17 cellular contexts compared by ENCODE assay signal in genomic region chr1:92843429-92844352, GRCh38. TPM values are rescaled to one million over a fixed set of nuclear protein-coding genes. Genes with fewer than 3 reads are reported as not detected.
DNase-seq lines count a peak whose midpoint lies in the region; ATAC-seq and TF ChIP-seq lines count a peak whose summit lies in the region.
"Had no signal": no experiment of that assay in that cellular context is flagged by ENCODE, and none has a peak within 500 bp of the region (broad histone marks: within the 10 kb centered on the region; RNA-seq: fewer than 3 reads in every experiment).

No MANE protein-coding gene starts in this region.

- H3K27me3 ChIP-seq in CD8-positive, alpha-beta memory T cell (ENCODE audit: insufficient read depth, low read length, poor library complexity, severe bottlenecking) = no peaks in the 10 kb centered on the region
- H3K27me3 ChIP-seq in RWPE2 (ENCODE audit: insufficient read depth, poor library complexity, severe bottlenecking) = no peaks in the 10 kb centered on the region
- no peaks in the 10 kb centered on the region for H3K27me3 ChIP-seq in trophoblast cell (ENCODE audit: insufficient read depth, low read length)
- H3K27me3 ChIP-seq: stomach, uterus had no signal

- POLR2A ChIA-PET in activated CD4-positive, alpha-beta T cell treated with anti-CD3 and anti-CD28 coated beads for 36 hours (lab: Charles Lee) = interaction anchor here (0.9 kb wide), 1 partner anchor 12 kb away, joined by 3 read pairs; the partner anchor contains the start of gene RPL5
- POLR2A ChIA-PET in activated CD4-positive, alpha-beta T cell treated with anti-CD3 and anti-CD28 coated beads, Interleukin-2, amount 10 ng/mL, durations not matched to agents 7 days and 5 days (lab: Charles Lee) = no interaction called here
- POLR2A ChIA-PET in CD8-positive, alpha-beta memory T cell (lab: Charles Lee) = no interaction called here

- H3K4ac ChIP-seq in trophoblast cell (ENCODE audit: low read depth, low read length) = no peak overlapping the region

- no peak overlapping the region for H4K12ac ChIP-seq in trophoblast cell (ENCODE audit: low read depth, low read length)

- H3K14ac ChIP-seq in trophoblast cell (ENCODE audit: low read length) = no peak overlapping the region

- no peak overlapping the region for H3K4me3 Mint-ChIP-seq in activated CD4-positive, alpha-beta T cell treated with anti-CD3 and anti-CD28 coated beads for 36 hours
- no peak overlapping the region for H3K4me3 Mint-ChIP-seq in activated CD4-positive, alpha-beta T cell treated with anti-CD3 and anti-CD28 coated beads, Interleukin-2, amount 10 ng/mL, durations not matched to agents 7 days and 5 days
- H3K4me3 Mint-ChIP-seq in CD8-positive, alpha-beta memory T cell = no peak overlapping the region
- H3K4me3 Mint-ChIP-seq: activated CD8-positive, alpha-beta T cell treated with anti-CD3 and anti-CD28 coated beads for 36 hours; dendritic cell treated with granulocyte-macrophage colony-stimulating factor and Interleukin-4, amounts not matched to agents 40 ng/mL and 50 ng/mL, for 4 days; neural crest cell had no signal

- no peaks in the 10 kb centered on the region for H3K9me3 ChIP-seq in CD8-positive, alpha-beta memory T cell (ENCODE audit: low read length)
- H3K9me3 ChIP-seq in RWPE2 (ENCODE audit: severe bottlenecking) (no peaks in the 10 kb centered on the region), trophoblast cell (ENCODE audit: insufficient read depth, low read depth, low read length) (no peaks in the 10 kb centered on the region)
- H3K9me3 ChIP-seq: stomach, uterus had no signal

- H3K36me3 ChIP-seq in CD8-positive, alpha-beta memory T cell (ENCODE audit: insufficient read depth, low read length) = peaks cover 47% of the 10 kb centered on the region
- peaks cover 59% of the 10 kb centered on the region for H3K36me3 ChIP-seq in RWPE2 (ENCODE audit: low read depth)
- peaks cover 12 to 20% of the 10 kb centered on the region in 2 experiments for H3K36me3 ChIP-seq in trophoblast cell (ENCODE audit: control insufficient read depth in 1 of 2, insufficient read depth in 2 of 2, low read length in 2 of 2)
- H3K36me3 ChIP-seq: uterus had no signal

- no peak overlapping the region for H2BK5ac ChIP-seq in trophoblast cell (ENCODE audit: low read depth, low read length, poor library complexity)

- CTCF ChIA-PET in activated CD4-positive, alpha-beta T cell treated with anti-CD3 and anti-CD28 coated beads for 36 hours (lab: Charles Lee) = interaction anchor here (0.7 to 3.2 kb wide), 4 partner anchors 12 to 150 kb away, joined by 3 to 22 read pairs (median 8); partner anchors contain the start of gene RPL5
- CTCF ChIA-PET in activated CD4-positive, alpha-beta T cell treated with anti-CD3 and anti-CD28 coated beads, Interleukin-2, amount 10 ng/mL, durations not matched to agents 7 days and 5 days (lab: Charles Lee) = interaction anchor here (1.3 kb wide), 1 partner anchor 11 kb away, joined by 3 read pairs; no protein-coding TSS in a partner anchor
- CTCF ChIA-PET in CD8-positive, alpha-beta memory T cell (lab: Charles Lee) = interaction anchor here (1.3 kb wide), 1 partner anchor 12 kb away, joined by 4 read pairs; the partner anchor contains the start of gene RPL5

- H3K18ac ChIP-seq in trophoblast cell (ENCODE audit: low read length) = no peak overlapping the region

- peaks cover 52% of the 10 kb centered on the region for H3K36me3 Mint-ChIP-seq in activated CD4-positive, alpha-beta T cell treated with anti-CD3 and anti-CD28 coated beads for 36 hours (ENCODE audit: low read depth)
- peaks cover 47% of the 10 kb centered on the region for H3K36me3 Mint-ChIP-seq in activated CD4-positive, alpha-beta T cell treated with anti-CD3 and anti-CD28 coated beads, Interleukin-2, amount 10 ng/mL, durations not matched to agents 7 days and 5 days (ENCODE audit: low read depth)
- H3K36me3 Mint-ChIP-seq in CD8-positive, alpha-beta memory T cell = peaks cover 5 to 65% (median 24%) of the 10 kb centered on the region in 3 donors

- ATAC-seq in activated CD4-positive, alpha-beta T cell treated with anti-CD3 and anti-CD28 coated beads for 36 hours = no peak
- ATAC-seq in RWPE2 (ENCODE audit: low read depth) = peak; percentile 13; the same call in 1 of the 3 replicates
- ATAC-seq in HG03442 (IDR thresholded peaks at IDR 0.05; ENCODE audit: unreplicated experiment) = no peak
- ATAC-seq in HG03139 (IDR thresholded peaks at IDR 0.05; ENCODE audit: unreplicated experiment) = no peak
- ATAC-seq: activated CD8-positive, alpha-beta T cell treated with anti-CD3 and anti-CD28 coated beads for 36 hours had no signal

- H3K27ac ChIP-seq in CD8-positive, alpha-beta memory T cell (ENCODE audit: low read depth, low read length) = no peak overlapping the region
- H3K27ac ChIP-seq in RWPE2 (ENCODE audit: poor library complexity, severe bottlenecking) (no peak overlapping the region), trophoblast cell (ENCODE audit: low read depth, low read length) (no peak overlapping the region)
- H3K27ac ChIP-seq: stomach, uterus had no signal

- H2BK120ac ChIP-seq in trophoblast cell (ENCODE audit: insufficient read depth, low read length, poor library complexity) = no peak overlapping the region

- H3K27me3 Mint-ChIP-seq in activated CD4-positive, alpha-beta T cell treated with anti-CD3 and anti-CD28 coated beads for 36 hours = no peaks in the 10 kb centered on the region
- H3K27me3 Mint-ChIP-seq in activated CD4-positive, alpha-beta T cell treated with anti-CD3 and anti-CD28 coated beads, Interleukin-2, amount 10 ng/mL, durations not matched to agents 7 days and 5 days = no peaks in the 10 kb centered on the region
- no peaks in the 10 kb centered on the region for H3K27me3 Mint-ChIP-seq in CD8-positive, alpha-beta memory T cell
- H3K27me3 Mint-ChIP-seq: activated CD8-positive, alpha-beta T cell treated with anti-CD3 and anti-CD28 coated beads for 36 hours; dendritic cell treated with granulocyte-macrophage colony-stimulating factor and Interleukin-4, amounts not matched to agents 40 ng/mL and 50 ng/mL, for 4 days had no signal

- H3K79me1 ChIP-seq in trophoblast cell (ENCODE audit: low read length) = no peaks in the 10 kb centered on the region

- no CpG with 5 or more reads among the region's 8 CpGs for WGBS in trophoblast cell (ENCODE audit: extremely low coverage, insufficient coverage, insufficient read length)

- no peak overlapping the region for H3K23ac ChIP-seq in trophoblast cell (ENCODE audit: low read length)

- H3K9ac ChIP-seq in trophoblast cell (ENCODE audit: low read length) = no peak overlapping the region

- no peak overlapping the region for H2BK12ac ChIP-seq in trophoblast cell (ENCODE audit: low read length)

- H2AFZ ChIP-seq in trophoblast cell (ENCODE audit: insufficient read depth, low read length, poor library complexity) = no peak overlapping the region

- no peak overlapping the region for H4K8ac ChIP-seq in trophoblast cell (ENCODE audit: low read depth, low read length)

- H4K91ac ChIP-seq in trophoblast cell (ENCODE audit: low read depth, low read length) = no peak overlapping the region

- peaks cover 16% of the 10 kb centered on the region for H3K4me1 Mint-ChIP-seq in activated CD4-positive, alpha-beta T cell treated with anti-CD3 and anti-CD28 coated beads for 36 hours
- H3K4me1 Mint-ChIP-seq in activated CD4-positive, alpha-beta T cell treated with anti-CD3 and anti-CD28 coated beads, Interleukin-2, amount 10 ng/mL, durations not matched to agents 7 days and 5 days = peaks cover 19% of the 10 kb centered on the region
- peaks cover 20 to 35% (median 27%) of the 10 kb centered on the region in 3 donors for H3K4me1 Mint-ChIP-seq in CD8-positive, alpha-beta memory T cell

- no peaks in the 10 kb centered on the region for H3K9me3 Mint-ChIP-seq in activated CD4-positive, alpha-beta T cell treated with anti-CD3 and anti-CD28 coated beads for 36 hours (ENCODE audit: low read depth)
- no peaks in the 10 kb centered on the region for H3K9me3 Mint-ChIP-seq in activated CD4-positive, alpha-beta T cell treated with anti-CD3 and anti-CD28 coated beads, Interleukin-2, amount 10 ng/mL, durations not matched to agents 7 days and 5 days
- H3K9me3 Mint-ChIP-seq in CD8-positive, alpha-beta memory T cell = no peaks in the 10 kb centered on the region
- H3K9me3 Mint-ChIP-seq: activated CD8-positive, alpha-beta T cell treated with anti-CD3 and anti-CD28 coated beads for 36 hours; dendritic cell treated with granulocyte-macrophage colony-stimulating factor and Interleukin-4, amounts not matched to agents 40 ng/mL and 50 ng/mL, for 4 days had no signal

- H3K4me1 ChIP-seq in CD8-positive, alpha-beta memory T cell (ENCODE audit: insufficient read depth, low read length) = peaks cover 19% of the 10 kb centered on the region
- H3K4me1 ChIP-seq in RWPE2 (ENCODE audit: insufficient read depth, poor library complexity, severe bottlenecking) (peaks cover 11% of the 10 kb centered on the region), trophoblast cell (ENCODE audit: control insufficient read depth in 1 of 2, insufficient read depth in 2 of 2, low read length in 2 of 2) (no peaks in the 10 kb centered on the region)

- H3K4me3 ChIP-seq in CD8-positive, alpha-beta memory T cell (ENCODE audit: low read length) = no peak overlapping the region
- H3K4me3 ChIP-seq in RWPE2 (ENCODE audit: severe bottlenecking) (no peak overlapping the region), trophoblast cell (ENCODE audit: low read depth, low read length) (no peak overlapping the region)
- H3K4me3 ChIP-seq: stomach, uterus had no signal

- TF ChIP-seq CTCF in RWPE2 (IDR thresholded peaks at IDR 0.05; ENCODE audit: poor library complexity, severe bottlenecking) = no peak

- H3K27ac Mint-ChIP-seq in activated CD4-positive, alpha-beta T cell treated with anti-CD3 and anti-CD28 coated beads for 36 hours = peak overlapping the region; percentile 37
- H3K27ac Mint-ChIP-seq in activated CD4-positive, alpha-beta T cell treated with anti-CD3 and anti-CD28 coated beads, Interleukin-2, amount 10 ng/mL, durations not matched to agents 7 days and 5 days = no peak overlapping the region
- peak overlapping the region in 6 of 8 donors; percentile 29 to 80 (median 64) for H3K27ac Mint-ChIP-seq in CD8-positive, alpha-beta memory T cell
- H3K27ac Mint-ChIP-seq: dendritic cell treated with granulocyte-macrophage colony-stimulating factor and Interleukin-4, amounts not matched to agents 40 ng/mL and 50 ng/mL, for 4 days had no signal

- intact Hi-C loops in activated CD4-positive, alpha-beta T cell treated with anti-CD3 and anti-CD28 coated beads for 36 hours (cut with DNase I, micrococcal nuclease) = no loop called here

- H3K4me2 ChIP-seq in trophoblast cell (ENCODE audit: low read length) = no peak overlapping the region

- H2AK5ac ChIP-seq in trophoblast cell (ENCODE audit: low read length) = no peak overlapping the region

- no peaks in the 10 kb centered on the region for H3K79me2 ChIP-seq in trophoblast cell (ENCODE audit: control insufficient read depth, insufficient read depth, low read length, poor library complexity)

- no peak for DNase-seq in activated CD4-positive, alpha-beta T cell treated with anti-CD3 and anti-CD28 coated beads for 36 hours
- no peak for DNase-seq in activated CD4-positive, alpha-beta T cell treated with anti-CD3 and anti-CD28 coated beads, Interleukin-2, amount 10 ng/mL, durations not matched to agents 7 days and 5 days
- DNase-seq in CD8-positive, alpha-beta memory T cell = no peak
- no peak for DNase-seq in RWPE2 (ENCODE audit: low spot score)
- DNase-seq in medulla oblongata (ENCODE audit: extremely low spot score) = peak; percentile 57
- DNase-seq in trophoblast cell = no peak
- DNase-seq: activated CD8-positive, alpha-beta T cell treated with anti-CD3 and anti-CD28 coated beads for 36 hours; activated gamma-delta T cell; MM.1S; NCI-H2029 treated with DMSO at 0.1 percent for 48 hours; NCI-H510A treated with DMSO at 0.1 percent for 48 hours; stomach; uterus had no signal

RNA-seq across cellular contexts. Expression of gene RPL5, which starts 11.9 kb away (rescaled TPM):
- total RNA-seq in activated CD4-positive, alpha-beta T cell treated with anti-CD3 and anti-CD28 coated beads for 36 hours = 1,000 to 10,000 TPM; 1,359 to 1,602 TPM
- 100 to 1,000 TPM; 721 to 748 TPM for total RNA-seq in activated CD4-positive, alpha-beta T cell treated with anti-CD3 and anti-CD28 coated beads, Interleukin-2, amount 10 ng/mL, durations not matched to agents 7 days and 5 days
- total RNA-seq in CD8-positive, alpha-beta memory T cell = 1,000 to 10,000 TPM; 1,428 to 1,468 TPM
- polyA plus RNA-seq in CD8-positive, alpha-beta memory T cell = 2,256 TPM
- polyA plus RNA-seq in trophoblast cell (2013) = 3,279 and 3,316 TPM in 2 replicates

RNA-seq across cellular contexts. Expression of gene EVI5, which starts 58.8 kb away (rescaled TPM):
- 10 to 100 TPM; 28.5 to 32.6 TPM for total RNA-seq in activated CD4-positive, alpha-beta T cell treated with anti-CD3 and anti-CD28 coated beads for 36 hours
- total RNA-seq in activated CD4-positive, alpha-beta T cell treated with anti-CD3 and anti-CD28 coated beads, Interleukin-2, amount 10 ng/mL, durations not matched to agents 7 days and 5 days = under 1 TPM; 0.35 to 0.52 TPM
- 10 to 100 TPM; 27.4 to 27.7 TPM for total RNA-seq in CD8-positive, alpha-beta memory T cell
- 0.10 TPM for polyA plus RNA-seq in CD8-positive, alpha-beta memory T cell
- polyA plus RNA-seq in trophoblast cell (2013) = 17.8 and 20.6 TPM in 2 replicates

Comparison
In these comparisons a context has a peak if more than half of its experiments do, and no peak if none do; other contexts are left out.
1. RNA of gene EVI5, which starts 58.8 kb away (total RNA-seq): 28.5 to 32.6 TPM in activated CD4-positive, alpha-beta T cell treated with anti-CD3 and anti-CD28 coated beads for 36 hours and 27.4 to 27.7 TPM in CD8-positive, alpha-beta memory T cell; 0.35 to 0.52 TPM in activated CD4-positive, alpha-beta T cell treated with anti-CD3 and anti-CD28 coated beads, Interleukin-2, amount 10 ng/mL, durations not matched to agents 7 days and 5 days; every median in the first group is over 10 times any median in the second.